ENCODE assay signal across 8 cellular contexts in the genomic region with DNA sequence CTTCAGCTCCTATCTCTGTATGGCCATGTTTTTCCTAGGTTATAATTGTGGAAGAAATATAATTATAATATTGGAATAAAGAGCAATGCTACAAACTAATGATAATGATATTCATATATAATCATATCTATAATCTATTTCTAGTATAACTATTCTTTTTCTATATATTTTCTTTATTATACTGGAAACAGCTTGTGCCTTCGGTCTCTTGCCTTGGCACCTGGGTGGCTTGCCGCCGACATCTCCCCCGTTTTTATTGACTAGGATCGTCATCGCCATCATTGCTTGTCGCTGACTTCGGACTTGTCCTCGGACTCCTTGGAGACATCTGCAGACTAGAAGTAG. TPM values are rescaled to one million over a fixed set of nuclear protein-coding genes. Genes with fewer than 3 reads are reported as not detected.
DNase-seq lines count a peak whose midpoint lies in the region; ATAC-seq, FAIRE-seq and TF ChIP-seq lines count a peak whose summit lies in the region.

No MANE protein-coding gene starts in this region.

- H3K27ac ChIP-seq in HepG2 (ENCODE audit: extremely low read length, insufficient read depth, low read length) (no peak overlapping the region), stomach smooth muscle (ENCODE audit: low read length) (peak overlapping the region; percentile 88)

- TF ChIP-seq EP300 in HepG2 (IDR thresholded peaks at IDR 0.05; ENCODE audit: low read depth in 2 of 2, low read length in 2 of 2) (no peak), HepG2 (CRISPR knock-in tag; IDR thresholded peaks at IDR 0.05; ENCODE audit: borderline replicate concordance) (no peak)

- peak overlapping the region; percentile 86 for H3K4me3 Mint-ChIP-seq in activated CD4-positive, alpha-beta T cell treated with anti-CD3 and anti-CD28 coated beads for 36 hours
- peak overlapping the region; percentile 98 for H3K4me3 Mint-ChIP-seq in activated T-helper 1 cell treated with anti-CD3 and anti-CD28 coated beads, Interleukin-12 subunit alpha, Interleukin-12 subunit beta, Interleukin-2, Interleukin-4 antibody, amounts not matched to agents 30 ng/mL and 10 ng/mL and 1 ng/mL, durations not matched to agents 14 hours and 24 hours and 36 hours

- peak overlapping the region; percentile 89; the same call in 1 of the 2 replicates for H3K4me2 ChIP-seq in HepG2 (ENCODE audit: low read depth, low read length)

- H4K20me1 ChIP-seq in HepG2 (ENCODE audit: insufficient read depth, low read length) = no peaks in the 10 kb centered on the region

- no peak for FAIRE-seq in HepG2 (lab: Jason Lieb, UNC)

- no peak overlapping the region for H3K9ac ChIP-seq in HepG2 (ENCODE audit: insufficient read depth, low read depth, low read length)
- no peak overlapping the region for H3K9ac ChIP-seq in stomach smooth muscle (ENCODE audit: low read length in 2 of 2)

- BruUV-seq in HepG2 (replicated peaks; lab: Mats Ljungman, UMichigan) = no TSS peak

- peaks cover 27% of the 10 kb centered on the region for H3K4me1 Mint-ChIP-seq in activated CD4-positive, alpha-beta T cell treated with anti-CD3 and anti-CD28 coated beads for 36 hours
- H3K4me1 Mint-ChIP-seq in activated T-helper 1 cell treated with anti-CD3 and anti-CD28 coated beads, Interleukin-12 subunit alpha, Interleukin-12 subunit beta, Interleukin-2, Interleukin-4 antibody, amounts not matched to agents 30 ng/mL and 10 ng/mL and 1 ng/mL, durations not matched to agents 14 hours and 24 hours and 36 hours (ENCODE audit: low read depth) = peaks cover 20% of the 10 kb centered on the region

- ATAC-seq in activated CD4-positive, alpha-beta T cell treated with anti-CD3 and anti-CD28 coated beads for 36 hours = no peak
- ATAC-seq in HepG2 = no peak
- ATAC-seq in GM21723 (IDR thresholded peaks at IDR 0.05; ENCODE audit: unreplicated experiment) = no peak
- ATAC-seq in HG02885 (IDR thresholded peaks at IDR 0.05; ENCODE audit: poor library complexity, unreplicated experiment) = no peak

- H3K27ac Mint-ChIP-seq in activated CD4-positive, alpha-beta T cell treated with anti-CD3 and anti-CD28 coated beads for 36 hours = peak overlapping the region; percentile 92
- no peak overlapping the region for H3K27ac Mint-ChIP-seq in activated T-helper 1 cell treated with anti-CD3 and anti-CD28 coated beads, Interleukin-12 subunit alpha, Interleukin-12 subunit beta, Interleukin-2, Interleukin-4 antibody, amounts not matched to agents 30 ng/mL and 10 ng/mL and 1 ng/mL, durations not matched to agents 14 hours and 24 hours and 36 hours

- H3K27me3 Mint-ChIP-seq in activated CD4-positive, alpha-beta T cell treated with anti-CD3 and anti-CD28 coated beads for 36 hours = no peaks in the 10 kb centered on the region
- no peaks in the 10 kb centered on the region for H3K27me3 Mint-ChIP-seq in activated T-helper 1 cell treated with anti-CD3 and anti-CD28 coated beads, Interleukin-12 subunit alpha, Interleukin-12 subunit beta, Interleukin-2, Interleukin-4 antibody, amounts not matched to agents 30 ng/mL and 10 ng/mL and 1 ng/mL, durations not matched to agents 14 hours and 24 hours and 36 hours (ENCODE audit: insufficient read depth)

- in situ Hi-C loops in HepG2 (cut with HindIII; ENCODE audit: extremely low pct_ligation_motif_present, low pct_unique_long_range_greater_than_20kb) = loop anchor here (5.0 kb wide), 1 partner anchor 102 kb away; a partner anchor contains a TSS

- TF ChIP-seq RAD21 in HepG2 (CRISPR knock-in tag; IDR thresholded peaks at IDR 0.05) = no peak

- POLR2A ChIA-PET in activated CD4-positive, alpha-beta T cell treated with anti-CD3 and anti-CD28 coated beads for 36 hours (lab: Charles Lee) = interaction anchor here (0.6 to 2.4 kb wide), 4 partner anchors 24 to 77 kb away, joined by 3 to 18 read pairs (median 6); a partner anchor contains a TSS
- POLR2A ChIA-PET in HepG2 (lab: Yijun Ruan, JAX) = interaction anchor here (1.0 to 3.1 kb wide), 8 partner anchors 46 to 192 kb away, joined by 3 to 30 read pairs (median 4); a partner anchor contains a TSS

- H3K79me2 ChIP-seq in HepG2 (ENCODE audit: insufficient read depth, low read length) = no peaks in the 10 kb centered on the region

- DNase-seq in activated CD4-positive, alpha-beta T cell treated with anti-CD3 and anti-CD28 coated beads for 36 hours = no peak
- DNase-seq in activated CD4-positive, alpha-beta T cell treated with anti-CD3 and anti-CD28 coated beads for 4 hours = no peak
- no peak for DNase-seq in activated T-helper 1 cell treated with anti-CD3 and anti-CD28 coated beads, Interleukin-12 subunit alpha, Interleukin-12 subunit beta, Interleukin-2, Interleukin-4 antibody, amounts not matched to agents 30 ng/mL and 10 ng/mL and 1 ng/mL, durations not matched to agents 14 hours and 24 hours and 36 hours (ENCODE audit: low spot score)
- DNase-seq in HepG2 (ENCODE audit: low spot score) (no peak), NOMO-1 treated with dmso at 0.1 percent for 144 hours (lab: John Stamatoyannopoulos, UW; ENCODE audit: unreplicated experiment) (no peak)

- H3K4me1 ChIP-seq in HepG2 (ENCODE audit: insufficient read depth, low read length) (peaks cover 18% of the 10 kb centered on the region; the same call in 1 of the 2 replicates), stomach smooth muscle (ENCODE audit: control insufficient read depth, insufficient read depth, low read length) (peaks cover 4% of the 10 kb centered on the region)

- 20% methylated on average over 9 of the region's 9 CpGs for WGBS in HepG2 (ENCODE audit: low lambda C conversion rate)

- H3K36me3 Mint-ChIP-seq in activated CD4-positive, alpha-beta T cell treated with anti-CD3 and anti-CD28 coated beads for 36 hours (ENCODE audit: low read depth) = peaks cover 10% of the 10 kb centered on the region
- H3K36me3 Mint-ChIP-seq in activated T-helper 1 cell treated with anti-CD3 and anti-CD28 coated beads, Interleukin-12 subunit alpha, Interleukin-12 subunit beta, Interleukin-2, Interleukin-4 antibody, amounts not matched to agents 30 ng/mL and 10 ng/mL and 1 ng/mL, durations not matched to agents 14 hours and 24 hours and 36 hours (ENCODE audit: low read depth) = peaks cover 9% of the 10 kb centered on the region

- peak overlapping the region in 1 of 3 experiments; percentile 72; a peak in 1 of 6 replicates for H3K4me3 ChIP-seq in HepG2 (replicated peaks in 1 of 3; ENCODE audit: insufficient read depth in 1 of 3, low read depth in 2 of 3, low read length in 3 of 3)
- H3K4me3 ChIP-seq in stomach smooth muscle (ENCODE audit: low read length in 2 of 2) = peak overlapping the region in 1 of 2 donors; percentile 94

- CTCF ChIA-PET in activated CD4-positive, alpha-beta T cell treated with anti-CD3 and anti-CD28 coated beads for 36 hours (lab: Charles Lee) = interaction anchor here (0.6 to 5.1 kb wide), 12 partner anchors 8 to 574 kb away, joined by 3 to 44 read pairs (median 6); a partner anchor contains a TSS
- CTCF ChIA-PET in HepG2 (lab: Yijun Ruan, JAX; ENCODE audit: low intra/inter-chr PET ratio, low total read pairs) = interaction anchor here (1.0 to 3.8 kb wide), 4 partner anchors 25 to 192 kb away, joined by 3 to 50 read pairs (median 24); a partner anchor contains a TSS

- no peak overlapping the region for H2AFZ ChIP-seq in HepG2 (ENCODE audit: low read length)

- no peaks in the 10 kb centered on the region for H3K36me3 ChIP-seq in HepG2 (replicated peaks in 1 of 2; ENCODE audit: control insufficient read depth in 1 of 2, insufficient read depth in 2 of 2, low read length in 2 of 2)
- no peaks in the 10 kb centered on the region for H3K36me3 ChIP-seq in stomach smooth muscle (ENCODE audit: control insufficient read depth in 2 of 2, insufficient read depth in 2 of 2, low read length in 2 of 2)

- intact Hi-C loops in activated CD4-positive, alpha-beta T cell treated with anti-CD3 and anti-CD28 coated beads for 36 hours (cut with DNase I, micrococcal nuclease) = loop anchor here (2.0 to 5.0 kb wide), 4 partner anchors 68 to 743 kb away; a partner anchor contains a TSS
- intact Hi-C loops in activated T-helper 1 cell treated with anti-CD3 and anti-CD28 coated beads, Interleukin-12 subunit alpha, Interleukin-12 subunit beta, Interleukin-2, Interleukin-4 antibody, amounts not matched to agents 30 ng/mL and 10 ng/mL and 1 ng/mL, durations not matched to agents 14 hours and 24 hours and 36 hours (cut with micrococcal nuclease) = loop anchor here (1.0 to 5.0 kb wide), 6 partner anchors 108 to 622 kb away; a partner anchor contains a TSS
- intact Hi-C loops in HepG2 (cut with micrococcal nuclease; ENCODE audit: unreplicated experiment) = loop anchor here (1.0 kb wide), 1 partner anchor 25 kb away; no protein-coding TSS in a partner anchor

- TF ChIP-seq CTCF in HepG2 (CRISPR knock-in tag; IDR thresholded peaks at IDR 0.05) = no peak

- no peak for TF ChIP-seq POLR2A in HepG2 (IDR thresholded peaks at IDR 0.05; ENCODE audit: insufficient read depth in 1 of 2, low read depth in 2 of 2, low read length in 2 of 2)

- no peaks in the 10 kb centered on the region for H3K9me3 ChIP-seq in HepG2 (ENCODE audit: low read length)
- H3K9me3 ChIP-seq in stomach smooth muscle (ENCODE audit: control insufficient read depth in 2 of 2, low read length in 2 of 2) = no peaks in the 10 kb centered on the region

- H3K9me3 Mint-ChIP-seq in activated CD4-positive, alpha-beta T cell treated with anti-CD3 and anti-CD28 coated beads for 36 hours (ENCODE audit: low read depth) = peaks cover 2% of the 10 kb centered on the region
- H3K9me3 Mint-ChIP-seq in activated T-helper 1 cell treated with anti-CD3 and anti-CD28 coated beads, Interleukin-12 subunit alpha, Interleukin-12 subunit beta, Interleukin-2, Interleukin-4 antibody, amounts not matched to agents 30 ng/mL and 10 ng/mL and 1 ng/mL, durations not matched to agents 14 hours and 24 hours and 36 hours = peaks cover 7% of the 10 kb centered on the region

- H3K27me3 ChIP-seq in HepG2 (ENCODE audit: control insufficient read depth in 1 of 2, insufficient read depth in 2 of 2, low read length in 2 of 2) = peaks cover 0 to 1% of the 10 kb centered on the region in 2 experiments; a peak in 1 of 5 replicates
- no peaks in the 10 kb centered on the region for H3K27me3 ChIP-seq in stomach smooth muscle (ENCODE audit: control insufficient read depth in 1 of 2, insufficient read depth in 2 of 2, low read length in 2 of 2)

RNA-seq across cellular contexts. Expression of a gene that starts 24.2 kb away (rescaled TPM):
- 1 to 10 TPM; 1.1 to 1.2 TPM for total RNA-seq in activated CD4-positive, alpha-beta T cell treated with anti-CD3 and anti-CD28 coated beads for 36 hours
- 0.49 and 1.1 TPM in 2 replicates for total RNA-seq in activated T-helper 1 cell treated with anti-CD3 and anti-CD28 coated beads, Interleukin-12 subunit alpha, Interleukin-12 subunit beta, Interleukin-2, Interleukin-4 antibody, amounts not matched to agents 30 ng/mL and 10 ng/mL and 1 ng/mL, durations not matched to agents 14 hours and 24 hours and 36 hours
- 0.42 and 0.49 TPM in 2 replicates for total RNA-seq in HepG2 (2016; rRNA removed; fragmentation: Illumina TruSeq; extraction: Trizol)
- 0.20 and 0.26 TPM in 2 replicates for total RNA-seq in HepG2 (2016; cell fraction: cytosol; rRNA removed; fragmentation: Illumina TruSeq; extraction: Trizol; ENCODE audit: low read depth)
- total RNA-seq in HepG2 (2016; cell fraction: insoluble cytoplasmic fraction; rRNA removed; fragmentation: Illumina TruSeq; extraction: Trizol) = 0.31 and 0.74 TPM in 2 replicates
- total RNA-seq in HepG2 (2016; cell fraction: membrane; rRNA removed; fragmentation: Illumina TruSeq; extraction: Trizol) = 0.31 and 0.40 TPM in 2 replicates
- total RNA-seq in HepG2 (2016; cell fraction: nucleus; rRNA removed; fragmentation: Illumina TruSeq; extraction: Trizol) = 0.78 and 0.93 TPM in 2 replicates
- 0.08 and 0.16 TPM in 2 replicates for polyA plus RNA-seq in HepG2 (2011; rRNA removed)
- 0.03 and 0.17 TPM in 2 replicates for polyA plus RNA-seq in HepG2 (2011; cell fraction: cytosol; rRNA removed)
- polyA plus RNA-seq in HepG2 (2011; cell fraction: nucleus; rRNA removed) = 0.10 and 0.84 TPM in 2 replicates
- 0.20 and 0.34 TPM in 2 replicates for polyA plus RNA-seq in HepG2 (2012)
- not detected in 2 replicates for polyA plus RNA-seq in HepG2 (2016; cell fraction: cytosol; fragmentation: Illumina TruSeq; extraction: Trizol; ENCODE audit: low read depth)
- 0.44 and 0.47 TPM in 2 replicates for polyA plus RNA-seq in HepG2 (2016; cell fraction: insoluble cytoplasmic fraction; fragmentation: Illumina TruSeq; extraction: Trizol; ENCODE audit: low read depth)
- polyA plus RNA-seq in HepG2 (2016; cell fraction: membrane; fragmentation: Illumina TruSeq; extraction: Trizol; ENCODE audit: low read depth) = 0.19 and 0.21 TPM in 2 replicates
- polyA plus RNA-seq in HepG2 (2016; cell fraction: nucleus; fragmentation: Illumina TruSeq; extraction: Trizol; ENCODE audit: insufficient read depth, low read depth) = 1.7 and 2.4 TPM in 2 replicates
- polyA minus RNA-seq in HepG2 (2011; rRNA and poly(A)+ RNA removed; ENCODE audit: low replicate concordance) = 0.32 TPM in 1 of 2 replicates, not detected in the other
- not detected in 2 replicates for polyA minus RNA-seq in HepG2 (2011; cell fraction: cytosol; rRNA and poly(A)+ RNA removed)
- polyA minus RNA-seq in HepG2 (2011; cell fraction: nucleus; rRNA and poly(A)+ RNA removed) = 0.64 and 0.87 TPM in 2 replicates

RNA-seq across cellular contexts. Expression of a gene that starts 46.4 kb away (rescaled TPM):
- total RNA-seq in activated CD4-positive, alpha-beta T cell treated with anti-CD3 and anti-CD28 coated beads for 36 hours = 1 to 10 TPM; 1.2 to 1.5 TPM
- total RNA-seq in activated T-helper 1 cell treated with anti-CD3 and anti-CD28 coated beads, Interleukin-12 subunit alpha, Interleukin-12 subunit beta, Interleukin-2, Interleukin-4 antibody, amounts not matched to agents 30 ng/mL and 10 ng/mL and 1 ng/mL, durations not matched to agents 14 hours and 24 hours and 36 hours = 0.39 TPM in 1 of 2 replicates, not detected in the other
- total RNA-seq in HepG2 (2016; rRNA removed; fragmentation: Illumina TruSeq; extraction: Trizol) = 4.9 and 5.8 TPM in 2 replicates
- total RNA-seq in HepG2 (2016; cell fraction: cytosol; rRNA removed; fragmentation: Illumina TruSeq; extraction: Trizol; ENCODE audit: low read depth) = 0.44 and 1.4 TPM in 2 replicates
- total RNA-seq in HepG2 (2016; cell fraction: insoluble cytoplasmic fraction; rRNA removed; fragmentation: Illumina TruSeq; extraction: Trizol) = 4.8 and 7.4 TPM in 2 replicates
- total RNA-seq in HepG2 (2016; cell fraction: membrane; rRNA removed; fragmentation: Illumina TruSeq; extraction: Trizol) = 1.4 and 2.8 TPM in 2 replicates
- total RNA-seq in HepG2 (2016; cell fraction: nucleus; rRNA removed; fragmentation: Illumina TruSeq; extraction: Trizol) = 5.2 and 5.6 TPM in 2 replicates
- 1.4 and 1.8 TPM in 2 replicates for polyA plus RNA-seq in HepG2 (2011; rRNA removed)
- 0.82 and 1.2 TPM in 2 replicates for polyA plus RNA-seq in HepG2 (2011; cell fraction: cytosol; rRNA removed)
- 1.5 and 1.9 TPM in 2 replicates for polyA plus RNA-seq in HepG2 (2011; cell fraction: nucleus; rRNA removed)
- 2.0 and 2.4 TPM in 2 replicates for polyA plus RNA-seq in HepG2 (2012)
- polyA plus RNA-seq in HepG2 (2016; cell fraction: cytosol; fragmentation: Illumina TruSeq; extraction: Trizol; ENCODE audit: low read depth) = 0.45 and 0.66 TPM in 2 replicates
- 4.0 and 5.4 TPM in 2 replicates for polyA plus RNA-seq in HepG2 (2016; cell fraction: insoluble cytoplasmic fraction; fragmentation: Illumina TruSeq; extraction: Trizol; ENCODE audit: low read depth)
- 0.43 and 0.81 TPM in 2 replicates for polyA plus RNA-seq in HepG2 (2016; cell fraction: membrane; fragmentation: Illumina TruSeq; extraction: Trizol; ENCODE audit: low read depth)
- 13.0 and 14.6 TPM in 2 replicates for polyA plus RNA-seq in HepG2 (2016; cell fraction: nucleus; fragmentation: Illumina TruSeq; extraction: Trizol; ENCODE audit: insufficient read depth, low read depth)
- polyA minus RNA-seq in HepG2 (2011; rRNA and poly(A)+ RNA removed; ENCODE audit: low replicate concordance) = 1.7 TPM in 1 of 2 replicates, not detected in the other
- 1.2 and 2.0 TPM in 2 replicates for polyA minus RNA-seq in HepG2 (2011; cell fraction: cytosol; rRNA and poly(A)+ RNA removed)
- 5.8 and 7.9 TPM in 2 replicates for polyA minus RNA-seq in HepG2 (2011; cell fraction: nucleus; rRNA and poly(A)+ RNA removed)
